Comparison of ENCODE assay signal across 8 cellular contexts in the genomic region with DNA sequence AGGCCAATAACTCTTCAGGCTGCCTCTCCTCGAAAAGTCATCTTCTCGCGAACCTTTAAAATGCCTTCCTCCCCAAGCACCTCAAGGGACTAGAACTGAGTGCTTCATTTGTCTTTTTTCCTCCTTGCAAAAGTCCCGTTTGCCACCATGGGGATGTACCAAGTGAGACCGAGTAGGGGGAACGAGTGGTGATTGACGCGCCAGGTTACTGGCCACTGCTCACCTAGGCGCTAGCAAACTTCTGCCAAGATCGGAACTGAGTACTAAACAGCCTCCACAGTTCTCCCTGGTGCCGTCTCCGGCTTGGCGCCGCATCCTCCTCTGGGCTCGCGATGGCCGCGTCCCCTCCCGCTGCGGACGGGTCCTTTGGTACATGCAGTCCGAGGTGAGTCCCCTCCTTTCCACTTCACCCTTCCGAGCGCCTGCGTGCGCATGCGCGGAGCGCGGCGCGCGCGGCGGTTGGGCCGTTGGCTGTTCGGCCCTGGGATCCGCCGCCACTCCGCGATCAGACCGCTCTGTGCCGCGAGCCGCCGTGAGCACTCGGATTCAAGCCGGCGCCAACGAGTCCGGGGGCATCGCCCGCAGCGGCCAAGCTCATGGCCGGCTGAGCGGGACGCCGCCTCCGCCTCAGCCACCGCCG. TPM values are rescaled to one million over a fixed set of nuclear protein-coding genes. Genes with fewer than 3 reads are reported as not detected.
DNase-seq lines count a peak whose midpoint lies in the region; ATAC-seq and TF ChIP-seq lines count a peak whose summit lies in the region.

CDK16 (plus strand) TSS at position 402 of the 640 bp plus-strand sequence. CDS start 4,877 bp downstream, outside the sequence.

- H2AFZ ChIP-seq in GM23338 (no peak within 1 kb of the TSS), neural cell (ENCODE audit: low read depth, low read length) (no peak within 1 kb of the TSS)

- H3K79me2 ChIP-seq in GM23338 (replicated peaks; ENCODE audit: insufficient read depth) (peaks cover 37% of the 10 kb centered on the region), neural cell (replicated peaks; ENCODE audit: insufficient read depth, low read length) (peaks cover 30% of the 10 kb centered on the region)

- H3K4me3 Mint-ChIP-seq in GM23338: peak within 1 kb of the TSS; percentile 92

- H3K4me3 ChIP-seq in GM23338 (peak within 1 kb of the TSS; percentile 69), RWPE2 (ENCODE audit: severe bottlenecking) (peak within 1 kb of the TSS; percentile 91), fibroblast of pulmonary artery (replicated peaks; ENCODE audit: low read depth, low read length) (peak within 1 kb of the TSS; percentile 72), neural cell (ENCODE audit: low read length) (peak within 1 kb of the TSS; percentile 78), stomach smooth muscle (ENCODE audit: low read length in 2 of 2) (peak within 1 kb of the TSS; percentile 89)

- TF ChIP-seq CTCF in GM23338 (conservative IDR thresholded peaks at IDR 0.05; ENCODE audit: low read depth in 2 of 2) (no peak), RWPE2 (IDR thresholded peaks at IDR 0.05; ENCODE audit: poor library complexity, severe bottlenecking) (no peak), fibroblast of pulmonary artery (IDR thresholded peaks at IDR 0.05; ENCODE audit: low read length, missing control alignments) (no peak), neural cell (IDR thresholded peaks at IDR 0.05; ENCODE audit: poor library complexity, severe bottlenecking) (no peak)

- H3F3A ChIP-seq in GM23338 (replicated peaks; ENCODE audit: low read depth) (peaks cover 7% of the 10 kb centered on the region; the same call in 1 of the 2 replicates), neural cell (ENCODE audit: insufficient read depth, low read length, poor library complexity, severe bottlenecking) (no peaks in the 10 kb centered on the region)

- H3K9me2 ChIP-seq in GM23338 (ENCODE audit: insufficient read depth) (no peaks in the 10 kb centered on the region), neural cell (ENCODE audit: insufficient read depth, low read length) (no peaks in the 10 kb centered on the region)

- H3K27me3 ChIP-seq in GM23338 (ENCODE audit: insufficient read depth): no peaks in the 10 kb centered on the region
- H3K27me3 ChIP-seq in RWPE2 (ENCODE audit: insufficient read depth, poor library complexity, severe bottlenecking): no peaks in the 10 kb centered on the region
- no peaks in the 10 kb centered on the region for H3K27me3 ChIP-seq in neural cell (ENCODE audit: insufficient read depth, low read depth, low read length)
- H3K27me3 ChIP-seq in stomach smooth muscle (ENCODE audit: control insufficient read depth in 1 of 2, insufficient read depth in 2 of 2, low read length in 2 of 2): peaks cover 0 to 2% of the 10 kb centered on the region in 2 donors

- H3K27ac Mint-ChIP-seq in GM23338: peak within 1 kb of the TSS; percentile 99

- H3K4me1 ChIP-seq in GM23338 (ENCODE audit: insufficient read depth) (no peaks in the 10 kb centered on the region), RWPE2 (ENCODE audit: insufficient read depth, poor library complexity, severe bottlenecking) (peaks cover 11% of the 10 kb centered on the region), stomach smooth muscle (ENCODE audit: control insufficient read depth, insufficient read depth, low read length) (peaks cover 35% of the 10 kb centered on the region)

- peak; percentile 50 for ATAC-seq in GM23338
- ATAC-seq in RWPE2 (ENCODE audit: low read depth): peak; percentile 11; the same call in 1 of the 3 replicates

- H3K4me2 ChIP-seq in GM23338 (peak within 1 kb of the TSS; percentile 79), neural cell (ENCODE audit: low read length) (peak within 1 kb of the TSS; percentile 59)

- TF ChIP-seq RAD21 in neural cell (conservative IDR thresholded peaks at IDR 0.05): peak; percentile 43

- H4K20me1 ChIP-seq in GM23338 (replicated peaks; ENCODE audit: insufficient read depth) (no peaks in the 10 kb centered on the region), neural cell (ENCODE audit: insufficient read depth) (no peaks in the 10 kb centered on the region)

- peaks cover 49% of the 10 kb centered on the region for H3K36me3 Mint-ChIP-seq in GM23338 (ENCODE audit: low read depth)

- H3K9me3 Mint-ChIP-seq in GM23338: no peaks in the 10 kb centered on the region

- no peaks in the 10 kb centered on the region for H3K9me3 ChIP-seq in RWPE2 (ENCODE audit: severe bottlenecking)
- H3K9me3 ChIP-seq in neural cell (ENCODE audit: low read length): no peaks in the 10 kb centered on the region
- no peaks in the 10 kb centered on the region for H3K9me3 ChIP-seq in stomach smooth muscle (ENCODE audit: control insufficient read depth in 2 of 2, low read length in 2 of 2)

- H3K36me3 ChIP-seq in GM23338 (ENCODE audit: insufficient read depth): 0 out of 2 replicates have a peak, but pooled peaks cover 2% of the 10 kb centered on the region
- H3K36me3 ChIP-seq in RWPE2 (ENCODE audit: low read depth): peaks cover 24% of the 10 kb centered on the region
- H3K36me3 ChIP-seq in neural cell (ENCODE audit: insufficient read depth, low read length): no peaks in the 10 kb centered on the region
- H3K36me3 ChIP-seq in stomach smooth muscle (ENCODE audit: control insufficient read depth in 2 of 2, insufficient read depth in 2 of 2, low read length in 2 of 2): peaks cover 21 to 30% of the 10 kb centered on the region in 2 donors

- H3K9ac ChIP-seq in neural cell (ENCODE audit: low read length): peak within 1 kb of the TSS; percentile 89
- H3K9ac ChIP-seq in stomach smooth muscle (ENCODE audit: low read length in 2 of 2): peak within 1 kb of the TSS; percentile 93 to 95

- TF ChIP-seq EP300 in neural cell (conservative IDR thresholded peaks at IDR 0.05; ENCODE audit: poor library complexity, severe bottlenecking): no peak

- peaks cover 20% of the 10 kb centered on the region for H3K27me3 Mint-ChIP-seq in GM23338 (ENCODE audit: insufficient read depth, low read depth, poor library complexity)

- peak within 1 kb of the TSS; percentile 91 for H3K27ac ChIP-seq in GM23338 (ENCODE audit: low read depth)
- H3K27ac ChIP-seq in RWPE2 (ENCODE audit: poor library complexity, severe bottlenecking): peak within 1 kb of the TSS; percentile 87
- H3K27ac ChIP-seq in neural cell (ENCODE audit: low read length): peak within 1 kb of the TSS; percentile 93
- H3K27ac ChIP-seq in stomach smooth muscle (ENCODE audit: low read length): peak within 1 kb of the TSS; percentile 94

- peaks cover 31% of the 10 kb centered on the region for H3K4me1 Mint-ChIP-seq in GM23338

- DNase-seq in Daoy (ENCODE audit: low read depth) (peak; percentile 81), GM23338 (ENCODE audit: low spot score) (peak; percentile 53), Kasumi-1 (lab: John Stamatoyannopoulos, UW) (peak; percentile 47 to 65), RWPE2 (ENCODE audit: low spot score) (no peak), fibroblast of pulmonary artery (ENCODE audit: low read depth) (peak; percentile 81)
- peak; percentile 67 for DNase-seq in activated effector memory CD4-positive, alpha-beta T cell treated with Interleukin-2 at 50 U/mL for 16 hours

TF ChIP-seq in GM23338, 12 proteins besides CTCF, POLR2A, EP300 and RAD21:
- TF ChIP-seq EZH2phosphoT487 (IDR thresholded peaks at IDR 0.05; ENCODE audit: unreplicated experiment) (no peak), POLR2AphosphoS5 (IDR thresholded peaks at IDR 0.05; ENCODE audit: low read depth) (peak; percentile 33; the same call in 1 of the 2 replicates), NANOG (IDR thresholded peaks at IDR 0.05; ENCODE audit: borderline replicate concordance) (no peak)

TF ChIP-seq in neural cell, 6 proteins besides CTCF, POLR2A, EP300 and RAD21:
- TF ChIP-seq TAF1 (IDR thresholded peaks at IDR 0.05; ENCODE audit: low read depth) (no peak), SMC3 (conservative IDR thresholded peaks at IDR 0.05; ENCODE audit: poor library complexity) (peak; percentile 46), REST (IDR thresholded peaks at IDR 0.05; ENCODE audit: borderline replicate concordance) (no peak), EZH2 (IDR thresholded peaks at IDR 0.05; ENCODE audit: borderline replicate concordance, insufficient read depth, low read length, poor library complexity, severe bottlenecking) (no peak), MXI1 (conservative IDR thresholded peaks at IDR 0.05; ENCODE audit: poor library complexity, severe bottlenecking) (no peak), POLR2AphosphoS5 (IDR thresholded peaks at IDR 0.05) (peak; percentile 86)

RNA-seq across cellular contexts. Expression of gene CDK16, which starts in this region (rescaled TPM):
- total RNA-seq in Daoy (2014; rRNA removed; shearing (Covaris generic)): 54.4 and 64.9 TPM in 2 replicates
- total RNA-seq in GM23338 (2014; rRNA removed; shearing (Covaris generic)): 111 and 158 TPM in 2 replicates
- polyA plus RNA-seq in GM23338 (2016; fragmentation: Nextera tagmentation; extraction: Ambion mirVana): 55.9 and 58.9 TPM in 2 replicates
- 97.8 and 99.0 TPM in 2 replicates for polyA plus RNA-seq in neural cell
- polyA minus RNA-seq in neural cell: 151 and 160 TPM in 2 replicates
